In genomic region chr3:177069514-177070329, GRCh38 we compare ENCODE assay signal across 1 cellular context.
TF ChIP-seq lines count a peak whose summit lies in the region.

No MANE protein-coding gene starts in this region.

TF ChIP-seq in endothelial cell of umbilical vein, 7 proteins besides CTCF, POLR2A, EP300 and RAD21 (continued from another document):
- TF ChIP-seq, protein P1, sequence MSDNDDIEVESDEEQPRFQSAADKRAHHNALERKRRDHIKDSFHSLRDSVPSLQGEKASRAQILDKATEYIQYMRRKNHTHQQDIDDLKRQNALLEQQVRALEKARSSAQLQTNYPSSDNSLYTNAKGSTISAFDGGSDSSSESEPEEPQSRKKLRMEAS (IDR thresholded peaks at IDR 0.05; ENCODE audit: insufficient read depth, insufficient read length) = no peak
- no peak for TF ChIP-seq GATA2 (IDR thresholded peaks at IDR 0.05; ENCODE audit: insufficient read depth, insufficient read length, low read depth, low read length)
- TF ChIP-seq POLR2AphosphoS5 (IDR thresholded peaks at IDR 0.05; ENCODE audit: insufficient read depth, low read depth, low read length) = no peak
